1 cellular context compared by ENCODE assay signal in the genomic region with DNA sequence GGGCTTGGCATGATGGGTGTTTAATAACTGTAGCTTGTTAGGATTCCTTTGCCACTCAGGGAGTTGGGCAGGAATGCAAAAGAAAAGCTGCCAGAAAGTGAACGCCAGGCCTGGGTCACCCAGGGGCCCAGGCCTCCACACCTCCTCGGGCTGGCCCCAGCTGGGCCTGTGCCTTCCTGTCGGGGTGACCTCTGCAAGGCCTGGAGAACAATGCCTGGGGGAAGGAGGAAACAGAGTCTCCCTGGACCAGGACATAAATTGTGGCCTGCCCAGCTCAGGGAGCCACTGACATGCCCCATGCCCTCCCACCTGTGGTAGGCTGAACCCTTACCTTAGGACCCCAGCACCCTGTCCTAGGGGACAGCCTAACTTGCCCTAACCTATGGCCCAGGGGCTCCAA.
A peak's percentile ranks its signal among the peaks of the same experiment; 100 is the strongest.
TF ChIP-seq lines count a peak whose summit lies in the region.

No MANE protein-coding gene starts in this region.

TF ChIP-seq in H1, 55 proteins besides CTCF, POLR2A, EP300 and RAD21:
- TF ChIP-seq CBX8 (IDR thresholded peaks at IDR 0.05; ENCODE audit: borderline replicate concordance, low read depth, low read length) (no peak), KDM1A (IDR thresholded peaks at IDR 0.05; ENCODE audit: borderline replicate concordance, low read length) (peak; percentile 15; the same call in 1 of the 2 replicates)
TF ChIP-seq in H1: peak in this region for 1.
